ENCODE assay signal across 9 cellular contexts in the genomic region with DNA sequence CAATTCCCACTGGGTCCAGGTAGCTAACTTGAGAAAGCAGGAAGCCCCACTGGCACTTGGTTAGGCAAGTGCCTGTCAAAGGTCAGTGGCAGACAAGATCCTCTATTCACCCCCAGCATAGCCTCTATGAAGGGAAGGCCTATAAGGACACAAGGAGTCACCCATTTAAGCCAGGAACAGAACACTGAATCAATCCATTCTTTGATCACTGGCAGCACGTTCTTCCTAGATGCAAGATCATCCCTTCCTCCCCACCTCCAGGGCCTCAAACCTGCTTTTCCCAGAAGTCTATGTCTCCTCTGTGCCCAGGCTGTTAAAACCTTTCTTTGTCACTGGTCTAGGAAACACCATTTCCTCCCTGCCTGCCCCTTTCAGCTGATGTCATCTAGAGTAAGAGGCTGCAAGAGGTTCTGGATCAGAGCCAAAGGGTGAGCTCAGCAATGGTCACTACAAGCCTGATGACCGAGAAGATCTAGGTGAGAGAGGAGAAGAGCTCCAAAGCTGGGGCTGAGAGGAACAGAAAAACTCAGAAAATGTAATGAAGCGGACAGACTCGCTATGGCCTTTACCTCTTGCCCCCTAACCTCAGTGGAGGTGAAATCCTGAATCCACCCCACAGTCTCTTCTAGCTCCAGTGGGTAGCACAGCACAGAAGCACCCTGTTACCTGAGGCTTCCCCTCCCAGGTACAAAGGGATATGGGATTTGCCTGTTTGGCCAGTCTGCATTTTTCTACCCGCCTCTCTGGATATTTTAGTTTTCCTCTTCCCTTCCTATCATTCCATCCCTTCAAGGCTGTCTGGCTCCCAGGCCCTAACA. TPM values are rescaled to one million over a fixed set of nuclear protein-coding genes. Genes with fewer than 3 reads are reported as not detected.
DNase-seq lines count a peak whose midpoint lies in the region; ATAC-seq and TF ChIP-seq lines count a peak whose summit lies in the region.
"Had no signal": no experiment of that assay in that cellular context is flagged by ENCODE, and none has a peak within 500 bp of the region (broad histone marks: within the 10 kb centered on the region; RNA-seq: fewer than 3 reads in every experiment).

No MANE protein-coding gene starts in this region.

- no peak for TF ChIP-seq RAD21 in SK-N-SH (IDR thresholded peaks at IDR 0.05; ENCODE audit: low read length)

- peaks cover 5 to 21% of the 10 kb centered on the region in 2 experiments for H3K4me1 ChIP-seq in SK-N-SH (ENCODE audit: control insufficient read depth in 1 of 2, insufficient read depth in 2 of 2, low read depth in 1 of 2, low read length in 1 of 2)
- H3K4me1 ChIP-seq in mucosa of descending colon (ENCODE audit: low read depth) = peaks cover 18% of the 10 kb centered on the region
- peaks cover 5 to 9% of the 10 kb centered on the region in 2 donors for H3K4me1 ChIP-seq in uterus

- TF ChIP-seq CTCF in SK-N-SH (IDR thresholded peaks at IDR 0.05) = no peak
- TF ChIP-seq CTCF in endothelial cell (IDR thresholded peaks at IDR 0.05; ENCODE audit: unreplicated experiment) = no peak
- no peak for TF ChIP-seq CTCF in mucosa of descending colon (IDR thresholded peaks at IDR 0.05)
- TF ChIP-seq CTCF in uterus (IDR thresholded peaks at IDR 0.05) = no peak

- H3K4me3 ChIP-seq in SK-N-SH (ENCODE audit: low read depth in 2 of 2, low read length in 1 of 2) (peak overlapping the region; percentile 24 to 50), mucosa of descending colon (no peak overlapping the region), uterus (no peak overlapping the region)

- H3K4me3 Mint-ChIP-seq in endothelial cell (ENCODE audit: unreplicated experiment) = peak overlapping the region; percentile 98

- DNase-seq in COLO668 (lab: John Stamatoyannopoulos, UW; ENCODE audit: unreplicated experiment) = peak; percentile 77
- peak; percentile 90 for DNase-seq in HT1080 (ENCODE audit: low read depth)
- peak; percentile 75 for DNase-seq in SK-N-SH
- DNase-seq in endothelial cell (ENCODE audit: low spot score) = peak; percentile 35
- DNase-seq in mucosa of descending colon = peak in 2 of 3 donors; percentile 32 to 79
- peak; percentile 74 to 92 for DNase-seq in uterus
- no peak for DNase-seq in germinal center (ENCODE audit: low spot score)

- H3K9me3 Mint-ChIP-seq in endothelial cell (ENCODE audit: unreplicated experiment) = no peaks in the 10 kb centered on the region

- H3K4me2 ChIP-seq in SK-N-SH = peak overlapping the region; percentile 88

- TF ChIP-seq EP300 in SK-N-SH (IDR thresholded peaks at IDR 0.05; ENCODE audit: borderline replicate concordance in 1 of 2, low read depth in 1 of 2, low read length in 1 of 2) = no peak

- H2AFZ ChIP-seq in SK-N-SH (ENCODE audit: low read depth) = no peak overlapping the region

- H3F3A ChIP-seq in SK-N-SH (replicated peaks; ENCODE audit: insufficient read depth) = peaks cover 13% of the 10 kb centered on the region

- H3K4me1 Mint-ChIP-seq in endothelial cell (ENCODE audit: unreplicated experiment) = peaks cover 32% of the 10 kb centered on the region

- no peaks in the 10 kb centered on the region for H3K9me3 ChIP-seq in SK-N-SH
- no peaks in the 10 kb centered on the region for H3K9me3 ChIP-seq in mucosa of descending colon
- H3K9me3 ChIP-seq in uterus = no peaks in the 10 kb centered on the region

- H4K20me1 ChIP-seq in SK-N-SH (ENCODE audit: insufficient read depth) = no peaks in the 10 kb centered on the region

- CTCF ChIA-PET in SK-N-SH (lab: Yijun Ruan, JAX) = interaction anchor here (1.0 to 1.3 kb wide), 2 partner anchors 10 to 448 kb away, joined by 4 read pairs; no protein-coding TSS in a partner anchor

- H3K36me3 ChIP-seq in SK-N-SH (replicated peaks in 1 of 2; ENCODE audit: control insufficient read depth in 1 of 2, insufficient read depth in 2 of 2, low read length in 1 of 2) = peaks cover 37 to 39% of the 10 kb centered on the region in 2 experiments
- no peaks in the 10 kb centered on the region for H3K36me3 ChIP-seq in mucosa of descending colon (ENCODE audit: low read depth)
- H3K36me3 ChIP-seq in uterus = no peaks in the 10 kb centered on the region

- intact Hi-C loops in mucosa of descending colon (cut with DNase I, micrococcal nuclease) = no loop called here
- intact Hi-C loops in uterus (cut with DNase I; ENCODE audit: low total_unique reads) = no loop called here

- peaks cover 40% of the 10 kb centered on the region for H3K79me2 ChIP-seq in SK-N-SH (ENCODE audit: insufficient read depth)

- no peaks in the 10 kb centered on the region for H3K9me2 ChIP-seq in SK-N-SH

- peaks cover 17% of the 10 kb centered on the region for H3K27me3 Mint-ChIP-seq in endothelial cell (ENCODE audit: unreplicated experiment)

- peak overlapping the region; percentile 66 to 82 for H3K27ac ChIP-seq in SK-N-SH (ENCODE audit: low read depth in 2 of 2, low read length in 1 of 2)
- H3K27ac ChIP-seq in uterus = peak overlapping the region; percentile 95 to 99

- TF ChIP-seq POLR2A in uterus (IDR thresholded peaks at IDR 0.05) = no peak

- peak overlapping the region; percentile 63 for H3K9ac ChIP-seq in SK-N-SH

- H3K27me3 ChIP-seq in SK-N-SH (ENCODE audit: insufficient read depth) (no peaks in the 10 kb centered on the region), uterus (no peaks in the 10 kb centered on the region)

- POLR2A ChIA-PET in SK-N-SH (lab: Yijun Ruan, JAX) = interaction anchor here (0.6 to 1.0 kb wide), 3 partner anchors 10 to 52 kb away, joined by 3 to 5 read pairs (median 3); no protein-coding TSS in a partner anchor

- peak; percentile 2 for ATAC-seq in mucosa of descending colon
- ATAC-seq in GM18907 (IDR thresholded peaks at IDR 0.05; ENCODE audit: unreplicated experiment) = no peak

- H3K27ac Mint-ChIP-seq in endothelial cell (ENCODE audit: unreplicated experiment) = peak overlapping the region; percentile 98

- WGBS in SK-N-SH (ENCODE audit: low lambda C conversion rate) = 53% methylated on average over 5 of the region's 5 CpGs

- peaks cover 36% of the 10 kb centered on the region for H3K36me3 Mint-ChIP-seq in endothelial cell (ENCODE audit: low read depth, unreplicated experiment)

TF ChIP-seq in SK-N-SH, 30 proteins besides CTCF, POLR2A, EP300 and RAD21 (continues in another document):
- no peak for TF ChIP-seq EZH2phosphoT487 (IDR thresholded peaks at IDR 0.05; ENCODE audit: borderline replicate concordance, low read depth)
- TF ChIP-seq SIN3A (IDR thresholded peaks at IDR 0.05; ENCODE audit: borderline replicate concordance, low read depth, low read length) = 0 out of 2 replicates have a peak, but pooled peaks have one; percentile 42
- no peak for TF ChIP-seq TCF12 (IDR thresholded peaks at IDR 0.05)
- no peak for TF ChIP-seq RXRA (IDR thresholded peaks at IDR 0.05; ENCODE audit: borderline replicate concordance, low read depth)
- peak; percentile 33 for TF ChIP-seq JUND (IDR thresholded peaks at IDR 0.05)
- TF ChIP-seq NRF1 (IDR thresholded peaks at IDR 0.05; ENCODE audit: low read depth, low read length) = no peak
- TF ChIP-seq NFIC (IDR thresholded peaks at IDR 0.05; ENCODE audit: borderline replicate concordance) = peak; percentile 93
- TF ChIP-seq FOSL2 (IDR thresholded peaks at IDR 0.05; ENCODE audit: borderline replicate concordance, low read depth) = peak; percentile 36; the same call in 1 of the 2 replicates

RNA-seq across cellular contexts. Expression of a gene that starts 1.8 kb away (rescaled TPM):
- 32.5 and 33.7 TPM in 2 replicates for total RNA-seq in HT1080 (2014; rRNA removed; shearing (Covaris generic))
- 35.3 and 35.8 TPM in 2 replicates for polyA plus RNA-seq in HT1080 (2015; cell fraction: cytosol; rRNA removed)
- 314 and 320 TPM in 2 replicates for polyA plus RNA-seq in HT1080 (2015; cell fraction: nucleus; rRNA removed)
- 83.7 and 124 TPM in 2 replicates for polyA plus RNA-seq in SK-N-SH (2012; rRNA removed)
- polyA plus RNA-seq in SK-N-SH (2012; cell fraction: cytosol; rRNA removed) = 27.8 and 39.2 TPM in 2 replicates
- 377 and 528 TPM in 2 replicates for polyA plus RNA-seq in SK-N-SH (2012; cell fraction: nucleus; rRNA removed)
- total RNA-seq in endothelial cell (ENCODE audit: unreplicated experiment) = 76.6 TPM
- 100 to 1,000 TPM in 1 of 3 donors, 10 to 100 TPM in 2; 61.1 to 100 (median 82.1) TPM for total RNA-seq in mucosa of descending colon
- total RNA-seq in uterus = 10 to 100 TPM; 17.9 to 67.6 (median 40.2) TPM

RNA-seq across cellular contexts. Expression of a gene that starts 8.4 kb away (rescaled TPM):
- total RNA-seq in HT1080 (2014; rRNA removed; shearing (Covaris generic)) = 26.9 and 35.2 TPM in 2 replicates
- 19.3 and 23.9 TPM in 2 replicates for polyA plus RNA-seq in HT1080 (2015; cell fraction: cytosol; rRNA removed)
- polyA plus RNA-seq in HT1080 (2015; cell fraction: nucleus; rRNA removed) = 19.1 and 22.3 TPM in 2 replicates
- polyA plus RNA-seq in SK-N-SH (2012; rRNA removed) = 30.9 and 42.2 TPM in 2 replicates
- 28.5 and 34.8 TPM in 2 replicates for polyA plus RNA-seq in SK-N-SH (2012; cell fraction: cytosol; rRNA removed)
- 30.3 and 35.5 TPM in 2 replicates for polyA plus RNA-seq in SK-N-SH (2012; cell fraction: nucleus; rRNA removed)
- total RNA-seq in endothelial cell (ENCODE audit: unreplicated experiment) (26.8 TPM), mucosa of descending colon (10 to 100 TPM; 25.7 to 51.4 (median 41.4) TPM), uterus (10 to 100 TPM; 12.3 to 44.3 (median 17.7) TPM)

RNA-seq across cellular contexts. Expression of a gene that starts 17.6 kb away (rescaled TPM):
- not detected in 2 replicates for total RNA-seq in HT1080 (2014; rRNA removed; shearing (Covaris generic))
- polyA plus RNA-seq in HT1080 (2015; cell fraction: cytosol; rRNA removed) = not detected in 2 replicates
- polyA plus RNA-seq in HT1080 (2015; cell fraction: nucleus; rRNA removed) = not detected in 2 replicates
- polyA plus RNA-seq in SK-N-SH (2012; rRNA removed) = 0.05 and 0.06 TPM in 2 replicates
- 0.05 and 0.06 TPM in 2 replicates for polyA plus RNA-seq in SK-N-SH (2012; cell fraction: cytosol; rRNA removed)
- polyA plus RNA-seq in SK-N-SH (2012; cell fraction: nucleus; rRNA removed) = 0.07 and 0.11 TPM in 2 replicates
- total RNA-seq in endothelial cell (ENCODE audit: unreplicated experiment) (not detected), mucosa of descending colon (under 1 TPM in 1 of 3 donors, not detected in 2; 0.12 TPM), uterus (1 to 10 TPM in 2 of 4 donors, not detected in 2; 1.9 to 2.0 TPM)
- total RNA-seq: T-helper 2 cell treated with Interferon-gamma antibody and Interleukin-4, amounts not matched to agents 100 ng/mL and 5 ng/mL, for 36 hours had no signal

RNA-seq across cellular contexts. Expression of a gene that starts 51.2 kb away (rescaled TPM):
- total RNA-seq in HT1080 (2014; rRNA removed; shearing (Covaris generic)) = 25.9 and 29.1 TPM in 2 replicates
- 25.5 and 27.2 TPM in 2 replicates for polyA plus RNA-seq in HT1080 (2015; cell fraction: cytosol; rRNA removed)
- 52.8 and 61.2 TPM in 2 replicates for polyA plus RNA-seq in HT1080 (2015; cell fraction: nucleus; rRNA removed)
- 11.5 and 18.8 TPM in 2 replicates for polyA plus RNA-seq in SK-N-SH (2012; rRNA removed)
- polyA plus RNA-seq in SK-N-SH (2012; cell fraction: cytosol; rRNA removed) = 12.8 and 12.9 TPM in 2 replicates
- 14.0 and 18.3 TPM in 2 replicates for polyA plus RNA-seq in SK-N-SH (2012; cell fraction: nucleus; rRNA removed)
- total RNA-seq in endothelial cell (ENCODE audit: unreplicated experiment) (12.5 TPM), mucosa of descending colon (10 to 100 TPM; 12.0 to 17.1 (median 14.2) TPM), uterus (10 to 100 TPM in 1 of 4 donors, 1 to 10 TPM in 3; 5.4 to 35.1 (median 8.8) TPM)

RNA-seq across cellular contexts. Expression of a gene that starts 51.4 kb away (rescaled TPM):
- total RNA-seq in HT1080 (2014; rRNA removed; shearing (Covaris generic)) = 38.9 and 70.7 TPM in 2 replicates
- 27.9 and 36.5 TPM in 2 replicates for polyA plus RNA-seq in HT1080 (2015; cell fraction: cytosol; rRNA removed)
- 108 TPM in 2 replicates for polyA plus RNA-seq in HT1080 (2015; cell fraction: nucleus; rRNA removed)
- polyA plus RNA-seq in SK-N-SH (2012; rRNA removed) = 29.5 and 39.2 TPM in 2 replicates
- polyA plus RNA-seq in SK-N-SH (2012; cell fraction: cytosol; rRNA removed) = 24.0 and 26.7 TPM in 2 replicates
- 66.5 and 92.9 TPM in 2 replicates for polyA plus RNA-seq in SK-N-SH (2012; cell fraction: nucleus; rRNA removed)
- total RNA-seq in endothelial cell (ENCODE audit: unreplicated experiment) = 37.6 TPM
- total RNA-seq in mucosa of descending colon = 10 to 100 TPM; 24.0 to 29.4 (median 29.2) TPM
- 10 to 100 TPM; 29.2 to 62.9 (median 40.8) TPM for total RNA-seq in uterus

Comparison
In these comparisons a context has a peak if more than half of its experiments do, and no peak if none do; other contexts are left out.
1. H3K4me3 ChIP-seq: peak in SK-N-SH (2 of 2); none in mucosa of descending colon (single experiment) and uterus (0 of 2).